Comparison of ENCODE assay signal across 8 cellular contexts in genomic region chr5:67015577-67016290, GRCh38.
DNase-seq lines count a peak whose midpoint lies in the region; ATAC-seq, FAIRE-seq and TF ChIP-seq lines count a peak whose summit lies in the region.

No MANE protein-coding gene starts in this region.

- CTCF ChIA-PET in SK-N-SH (lab: Yijun Ruan, JAX), result interaction anchor here (0.8 to 3.2 kb wide), 6 partner anchors 25 to 201 kb away, joined by 3 to 9 read pairs (median 4); no protein-coding TSS in a partner anchor

- TF ChIP-seq RAD21 in SK-N-SH (IDR thresholded peaks at IDR 0.05; ENCODE audit: low read length), result no peak

- H3K27ac ChIP-seq in SK-N-SH (ENCODE audit: low read depth in 2 of 2, low read length in 1 of 2), result peak overlapping the region; percentile 58 to 73
- H3K27ac ChIP-seq in left ventricle myocardium inferior (replicated peaks), result peak overlapping the region; percentile 73
- peak overlapping the region; percentile 44 to 70 for H3K27ac ChIP-seq in small intestine (ENCODE audit: low read depth in 1 of 2, low read length in 1 of 2)
- peak overlapping the region in 1 of 2 donors; percentile 26 for H3K27ac ChIP-seq in testis

- no peaks in the 10 kb centered on the region for H3K27me3 ChIP-seq in Loucy (ENCODE audit: insufficient read depth, low read length, poor library complexity, severe bottlenecking)
- H3K27me3 ChIP-seq in SK-N-SH (ENCODE audit: insufficient read depth), result no peaks in the 10 kb centered on the region
- no peaks in the 10 kb centered on the region for H3K27me3 ChIP-seq in left ventricle myocardium inferior (ENCODE audit: low read depth)
- H3K27me3 ChIP-seq in small intestine (ENCODE audit: control insufficient read depth in 2 of 2, insufficient read depth in 2 of 2, low read length in 2 of 2), result no peaks in the 10 kb centered on the region
- H3K27me3 ChIP-seq in testis, result no peaks in the 10 kb centered on the region

- DNase-seq in SK-N-SH (no peak), left ventricle myocardium inferior (no peak), small intestine (peak; percentile 42), testis (no peak), T-helper 2 cell (no peak), foreskin melanocyte (no peak)

- 11% methylated on average over 7 of the region's 7 CpGs for WGBS in SK-N-SH (ENCODE audit: low lambda C conversion rate)
- WGBS in small intestine, 3 donors, result 8 to 27% (median 19%) methylated on average over 7 of the region's 7 CpGs
- 27 to 37% methylated on average over 7 of the region's 7 CpGs for WGBS in testis, 2 donors

- H3K9me3 ChIP-seq in Loucy (ENCODE audit: insufficient read depth, low read depth, low read length), result no peaks in the 10 kb centered on the region
- no peaks in the 10 kb centered on the region for H3K9me3 ChIP-seq in SK-N-SH
- H3K9me3 ChIP-seq in left ventricle myocardium inferior (replicated peaks), result no peaks in the 10 kb centered on the region
- no peaks in the 10 kb centered on the region for H3K9me3 ChIP-seq in small intestine (ENCODE audit: control insufficient read depth, low read depth)
- no peaks in the 10 kb centered on the region for H3K9me3 ChIP-seq in testis

- intact Hi-C loops in left ventricle myocardium inferior (cut with micrococcal nuclease), result loop anchor here (10.0 kb wide), 1 partner anchor 49 kb away; no protein-coding TSS in a partner anchor
- intact Hi-C loops in testis (cut with DNase I; ENCODE audit: low total_unique reads), result no loop called here

- ATAC-seq in HG03442 (IDR thresholded peaks at IDR 0.05; ENCODE audit: unreplicated experiment), result no peak

- H3K4me3 ChIP-seq in Loucy (ENCODE audit: low read length, poor library complexity, severe bottlenecking), result no peak overlapping the region
- H3K4me3 ChIP-seq in SK-N-SH (ENCODE audit: low read depth in 2 of 2, low read length in 1 of 2), result peak overlapping the region; percentile 35 to 37; a peak in 3 of 4 replicates
- peak overlapping the region; percentile 58 for H3K4me3 ChIP-seq in left ventricle myocardium inferior
- peak overlapping the region in 1 of 2 donors; percentile 8 for H3K4me3 ChIP-seq in small intestine (ENCODE audit: low read depth in 1 of 2, low read length in 2 of 2)
- H3K4me3 ChIP-seq in testis, result no peak overlapping the region

- FAIRE-seq in small intestine (lab: Jason Lieb, UNC), result no peak

- no peak for TF ChIP-seq POLR2A in testis (IDR thresholded peaks at IDR 0.05)

- peaks cover 85% of the 10 kb centered on the region for H3K4me1 ChIP-seq in Loucy (ENCODE audit: insufficient read depth, low read length, poor library complexity, severe bottlenecking)
- H3K4me1 ChIP-seq in SK-N-SH (ENCODE audit: control insufficient read depth in 1 of 2, insufficient read depth in 2 of 2, low read depth in 1 of 2, low read length in 1 of 2), result peaks cover 14 to 15% of the 10 kb centered on the region in 2 experiments
- H3K4me1 ChIP-seq in left ventricle myocardium inferior, result peaks cover 83% of the 10 kb centered on the region
- peaks cover 3 to 4% of the 10 kb centered on the region in 2 donors for H3K4me1 ChIP-seq in small intestine (ENCODE audit: control insufficient read depth in 2 of 2, insufficient read depth in 1 of 2, low read depth in 1 of 2, low read length in 1 of 2)
- peaks cover 13% of the 10 kb centered on the region for H3K4me1 ChIP-seq in testis

- H3K9me2 ChIP-seq in Loucy (replicated peaks; ENCODE audit: low read depth, low read length), result no peaks in the 10 kb centered on the region
- H3K9me2 ChIP-seq in SK-N-SH, result no peaks in the 10 kb centered on the region

- H3K36me3 ChIP-seq in Loucy (ENCODE audit: insufficient read depth, low read length) (no peaks in the 10 kb centered on the region), SK-N-SH (replicated peaks in 1 of 2; ENCODE audit: control insufficient read depth in 1 of 2, insufficient read depth in 2 of 2, low read length in 1 of 2) (no peaks in the 10 kb centered on the region), left ventricle myocardium inferior (no peaks in the 10 kb centered on the region), small intestine (ENCODE audit: control insufficient read depth in 2 of 2, insufficient read depth in 2 of 2, low read length in 2 of 2) (peaks cover 0 to 1% of the 10 kb centered on the region in 2 donors), testis (ENCODE audit: low read depth, missing control alignments) (no peaks in the 10 kb centered on the region)

- TF ChIP-seq CTCF in Loucy (conservative IDR thresholded peaks at IDR 0.05; ENCODE audit: low read length), result no peak
- TF ChIP-seq CTCF in SK-N-SH (IDR thresholded peaks at IDR 0.05), result no peak
- TF ChIP-seq CTCF in left ventricle myocardium inferior (IDR thresholded peaks at IDR 0.05; ENCODE audit: borderline replicate concordance), result no peak
- TF ChIP-seq CTCF in testis (IDR thresholded peaks at IDR 0.05), result no peak

- peak in 1 of 2 experiments; percentile 61; a peak in 1 of 4 replicates for TF ChIP-seq EP300 in SK-N-SH (IDR thresholded peaks at IDR 0.05; ENCODE audit: borderline replicate concordance in 1 of 2, low read depth in 1 of 2, low read length in 1 of 2)

- H3F3A ChIP-seq in Loucy (ENCODE audit: low read depth) (no peaks in the 10 kb centered on the region), SK-N-SH (replicated peaks; ENCODE audit: insufficient read depth) (peaks cover 16% of the 10 kb centered on the region)

- H3K4me2 ChIP-seq in Loucy (ENCODE audit: low read depth, low read length, poor library complexity, severe bottlenecking), result peak overlapping the region; percentile 38
- H3K4me2 ChIP-seq in SK-N-SH, result peak overlapping the region; percentile 72

- H3K79me2 ChIP-seq in Loucy (ENCODE audit: insufficient read depth, low read length) (peaks cover 97% of the 10 kb centered on the region), SK-N-SH (ENCODE audit: insufficient read depth) (no peaks in the 10 kb centered on the region)

- H4K20me1 ChIP-seq in Loucy (ENCODE audit: insufficient read depth, low read length, poor library complexity, severe bottlenecking), result peaks cover 4% of the 10 kb centered on the region
- no peaks in the 10 kb centered on the region for H4K20me1 ChIP-seq in SK-N-SH (ENCODE audit: insufficient read depth)

- POLR2A ChIA-PET in SK-N-SH (lab: Yijun Ruan, JAX), result no interaction called here

- H3K9ac ChIP-seq in Loucy (ENCODE audit: low read depth, low read length, poor library complexity, severe bottlenecking), result no peak overlapping the region
- peak overlapping the region; percentile 28; the same call in 1 of the 2 replicates for H3K9ac ChIP-seq in SK-N-SH

- H2AFZ ChIP-seq in Loucy (ENCODE audit: low read length) (no peak overlapping the region), SK-N-SH (ENCODE audit: low read depth) (0 out of 2 replicates have a peak overlapping the region, but pooled peaks have one; percentile 20)

TF ChIP-seq in SK-N-SH, 30 proteins besides CTCF, POLR2A, EP300 and RAD21 (continues in another document):
- TF ChIP-seq NFIC (IDR thresholded peaks at IDR 0.05; ENCODE audit: borderline replicate concordance), result peak; percentile 83
- no peak for TF ChIP-seq TAF1 (IDR thresholded peaks at IDR 0.05; ENCODE audit: borderline replicate concordance, low read depth, low read length)
- peak; percentile 72; the same call in 1 of the 2 replicates for TF ChIP-seq POLR2AphosphoS5 (IDR thresholded peaks at IDR 0.05; ENCODE audit: low read depth, low read length)
- peak; percentile 92 for TF ChIP-seq FOSL2 (IDR thresholded peaks at IDR 0.05; ENCODE audit: borderline replicate concordance, low read depth)
- peak; percentile 94; the same call in 1 of the 2 replicates for TF ChIP-seq RXRA (IDR thresholded peaks at IDR 0.05; ENCODE audit: borderline replicate concordance, low read depth)
- TF ChIP-seq TEAD4 (IDR thresholded peaks at IDR 0.05; ENCODE audit: borderline replicate concordance, insufficient read depth), result peak; percentile 81
- TF ChIP-seq SIN3A (IDR thresholded peaks at IDR 0.05; ENCODE audit: borderline replicate concordance, low read depth, low read length), result 0 out of 2 replicates have a peak, but pooled peaks have one; percentile 20
- TF ChIP-seq USF1 (IDR thresholded peaks at IDR 0.05; ENCODE audit: borderline replicate concordance, low read depth), result no peak
- TF ChIP-seq JUND (IDR thresholded peaks at IDR 0.05), result peak; percentile 92
- no peak; the same call in 1 of the 2 replicates for TF ChIP-seq MAX (IDR thresholded peaks at IDR 0.05; ENCODE audit: low read depth)
- TF ChIP-seq FOXM1 (IDR thresholded peaks at IDR 0.05; ENCODE audit: low read depth), result 0 out of 2 replicates have a peak, but pooled peaks have one; percentile 26
- TF ChIP-seq TCF12 (IDR thresholded peaks at IDR 0.05), result peak; percentile 86
- TF ChIP-seq MEF2A (IDR thresholded peaks at IDR 0.05; ENCODE audit: borderline replicate concordance, low read depth), result peak; percentile 48; the same call in 1 of the 2 replicates
- TF ChIP-seq PBX3 (IDR thresholded peaks at IDR 0.05), result peak; percentile 63

Comparison
In these comparisons a context has a peak if more than half of its experiments do, and no peak if none do; other contexts are left out.
1. H3K4me3 ChIP-seq: peak in SK-N-SH (2 of 2) and left ventricle myocardium inferior (single experiment); none in Loucy (single experiment) and testis (0 of 2).